Comparison of ENCODE assay signal across 9 cellular contexts in the genomic region with DNA sequence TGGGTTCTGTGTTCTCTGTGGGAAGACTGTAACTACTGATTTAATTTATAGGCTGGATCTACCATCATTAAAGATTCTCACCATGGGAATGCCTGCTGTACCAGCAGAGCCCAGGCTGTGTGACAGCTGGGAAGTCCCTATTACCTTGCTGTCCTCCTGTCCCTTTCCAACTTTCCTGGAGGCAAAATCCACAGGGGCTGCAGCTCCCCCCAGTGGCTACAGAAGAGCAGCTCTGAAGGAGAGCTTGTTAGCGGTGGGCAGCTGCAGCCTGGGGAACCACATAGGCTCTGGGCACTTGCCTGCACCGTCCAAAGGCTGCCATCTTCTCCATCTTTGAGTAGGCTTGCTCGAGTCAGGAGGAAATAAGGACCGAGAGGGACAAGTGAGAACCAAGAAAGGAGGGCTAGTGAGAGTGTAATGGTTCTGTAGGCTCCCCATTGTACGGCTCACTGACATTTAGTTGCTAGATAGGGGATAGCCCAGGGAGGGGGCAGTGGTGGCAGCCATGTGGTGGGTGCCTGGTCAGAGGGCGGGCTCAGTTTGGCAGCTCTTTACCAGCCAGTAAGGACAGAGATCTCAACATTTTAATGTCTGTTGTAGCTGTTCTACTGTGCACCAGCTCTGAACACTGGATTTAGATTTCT.
DNase-seq lines count a peak whose midpoint lies in the region; ATAC-seq and TF ChIP-seq lines count a peak whose summit lies in the region.
"Had no signal": no experiment of that assay in that cellular context is flagged by ENCODE, and none has a peak within 500 bp of the region (broad histone marks: within the 10 kb centered on the region; RNA-seq: fewer than 3 reads in every experiment).

No MANE protein-coding gene starts in this region.

- intact Hi-C loops in Calu3 (cut with micrococcal nuclease; ENCODE audit: unreplicated experiment) (loop anchor here (1.0 to 5.0 kb wide), 4 partner anchors 163 to 305 kb away; no protein-coding TSS in a partner anchor), mammary epithelial cell (cut with micrococcal nuclease) (loop anchor here (1.0 kb wide), 4 partner anchors 162 to 463 kb away; no protein-coding TSS in a partner anchor)

- no peak overlapping the region for H3K4me3 Mint-ChIP-seq in Calu3 (ENCODE audit: low read depth, unreplicated experiment)
- H3K4me3 Mint-ChIP-seq: natural killer cell had no signal

- in situ Hi-C loops in mammary epithelial cell (cut with MboI; ENCODE audit: low sequenced_read_pairs in 2 of 2): loop anchor here (10.0 to 25.0 kb wide), 3 partner anchors 151 to 469 kb away; no protein-coding TSS in a partner anchor

- H3K4me1 ChIP-seq in mammary epithelial cell (ENCODE audit: insufficient read depth, low read length): no peaks in the 10 kb centered on the region

- no peaks in the 10 kb centered on the region for H3K36me3 Mint-ChIP-seq in Calu3 (ENCODE audit: insufficient read depth, unreplicated experiment)
- H3K36me3 Mint-ChIP-seq: natural killer cell had no signal

- H3K36me3 ChIP-seq in mammary epithelial cell (ENCODE audit: insufficient read depth, low read length): no peaks in the 10 kb centered on the region

- H3K9me3 ChIP-seq in mammary epithelial cell (replicated peaks; ENCODE audit: insufficient read depth, low read length): no peaks in the 10 kb centered on the region

- DNase-seq in Calu3 (peak; percentile 86), NCI-H82 (lab: John Stamatoyannopoulos, UW) (peak; percentile 97), mammary epithelial cell (peak; percentile 54), iris pigment epithelial cell (ENCODE audit: low read depth) (peak; percentile 70), stromal cell of bone marrow (ENCODE audit: low read depth) (peak; percentile 30), T-helper 9 cell (no peak)
- DNase-seq: natural killer cell had no signal

- TF ChIP-seq CTCF in Calu3 (IDR thresholded peaks at IDR 0.05; ENCODE audit: unreplicated experiment) (peak; percentile 89), mammary epithelial cell (conservative IDR thresholded peaks at IDR 0.05 in 1 of 2, IDR thresholded peaks at IDR 0.05 in 1 of 2; ENCODE audit: extremely low read depth in 1 of 2, insufficient read depth in 1 of 2, low read depth in 1 of 2, low read length in 2 of 2) (peak; percentile 54 to 82)

- no peak overlapping the region for H3K27ac Mint-ChIP-seq in Calu3 (ENCODE audit: unreplicated experiment)
- H3K27ac Mint-ChIP-seq: natural killer cell had no signal

- 45% methylated on average over 6 of the region's 6 CpGs for WGBS in mammary epithelial cell (ENCODE audit: low coverage, missing lambda C conversion rate)

- no peak overlapping the region for H2AFZ ChIP-seq in mammary epithelial cell (ENCODE audit: low read depth, low read length)

- no peaks in the 10 kb centered on the region for H3K9me3 Mint-ChIP-seq in Calu3 (ENCODE audit: low read depth, unreplicated experiment)
- H3K9me3 Mint-ChIP-seq: natural killer cell had no signal

- H3K27ac ChIP-seq in mammary epithelial cell (ENCODE audit: insufficient read depth, low read depth, low read length): no peak overlapping the region

- H3K27me3 ChIP-seq in mammary epithelial cell (ENCODE audit: insufficient read depth, low read length): no peaks in the 10 kb centered on the region

- H3K9ac ChIP-seq in mammary epithelial cell (ENCODE audit: insufficient read depth, low read length): no peak overlapping the region

- no peaks in the 10 kb centered on the region for H3K27me3 Mint-ChIP-seq in Calu3 (ENCODE audit: unreplicated experiment)

- H4K20me1 ChIP-seq in mammary epithelial cell (ENCODE audit: insufficient read depth, low read length): no peaks in the 10 kb centered on the region

- peaks cover 14% of the 10 kb centered on the region for H3K4me1 Mint-ChIP-seq in Calu3 (ENCODE audit: low read depth, unreplicated experiment)
- H3K4me1 Mint-ChIP-seq: natural killer cell had no signal

- CTCF ChIA-PET in Calu3 (lab: Charles Lee): interaction anchor here (0.5 to 2.6 kb wide), 16 partner anchors 27 to 463 kb away, joined by 3 to 73 read pairs (median 6); partner anchors contain the start of gene LRRC1
- CTCF ChIA-PET in mammary epithelial cell (lab: Charles Lee; ENCODE audit: low non-redundant PET): interaction anchor here (0.5 to 1.6 kb wide), 13 partner anchors 19 to 543 kb away, joined by 3 to 30 read pairs (median 4); partner anchors contain the start of gene LRRC1

- ATAC-seq in GM19324 (IDR thresholded peaks at IDR 0.05; ENCODE audit: low FRiP score, unreplicated experiment) (peak; percentile 87), HG03571 (IDR thresholded peaks at IDR 0.05; ENCODE audit: unreplicated experiment) (peak; percentile 66)

- H3K4me3 ChIP-seq in mammary epithelial cell (replicated peaks in 1 of 3; ENCODE audit: insufficient read depth in 1 of 3, low read depth in 2 of 3, low read length in 3 of 3): no peak overlapping the region

- dilution Hi-C loops in mammary epithelial cell (cut with HindIII; ENCODE audit: low sequenced_read_pairs): no loop called here

- H3K4me2 ChIP-seq in mammary epithelial cell (ENCODE audit: insufficient read depth, low read depth, low read length): no peak overlapping the region

- H3K79me2 ChIP-seq in mammary epithelial cell (ENCODE audit: insufficient read depth, low read length): no peaks in the 10 kb centered on the region

- BruUV-seq in Calu3 (replicated peaks; lab: Mats Ljungman, UMichigan) (no TSS peak), mammary epithelial cell (replicated peaks; lab: Mats Ljungman, UMichigan) (no TSS peak)
